ENCODE assay signal across 12 cellular contexts in the genomic region with DNA sequence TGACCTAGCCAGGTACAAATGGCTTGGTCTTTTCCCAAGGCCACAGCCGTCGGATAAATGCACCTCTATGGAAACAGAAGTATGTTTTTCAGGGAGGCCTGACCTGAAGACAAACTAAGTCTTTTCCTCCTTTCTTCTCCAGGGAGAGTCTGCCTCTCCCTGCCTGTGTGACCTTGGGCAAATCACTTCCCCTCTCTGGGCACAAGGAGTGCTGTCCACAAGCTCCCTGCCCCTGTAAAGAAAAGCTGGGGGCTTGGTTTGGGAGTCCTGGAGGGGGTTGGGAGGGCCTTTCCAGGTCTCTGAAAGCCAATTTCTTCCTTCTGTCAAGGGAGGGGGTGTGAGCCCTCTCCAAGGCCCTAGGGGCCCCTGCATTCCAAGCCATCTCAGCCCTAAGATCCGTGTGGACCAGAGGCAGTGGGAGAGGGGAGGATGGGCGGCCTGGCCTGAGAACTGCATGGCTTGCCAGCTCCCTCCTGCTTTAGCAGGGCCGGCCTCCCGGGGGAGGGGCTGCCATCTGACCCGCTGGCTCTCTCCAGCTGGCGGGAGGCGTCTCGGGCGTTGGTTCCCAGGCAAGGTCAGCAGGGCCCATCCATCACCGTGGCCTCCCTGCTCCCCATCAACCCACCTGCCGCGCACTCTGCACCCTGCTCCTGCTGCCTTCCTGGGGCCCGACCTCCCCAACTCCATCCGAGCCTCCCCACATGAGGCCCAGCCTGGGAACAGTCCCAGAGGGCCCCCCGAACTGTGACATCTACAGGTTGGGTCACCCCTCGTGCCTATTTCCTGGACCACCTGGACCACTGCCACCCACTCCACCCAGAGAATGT.
DNase-seq lines count a peak whose midpoint lies in the region; ATAC-seq, FAIRE-seq and TF ChIP-seq lines count a peak whose summit lies in the region.
"Had no signal": no experiment of that assay in that cellular context is flagged by ENCODE, and none has a peak within 500 bp of the region (broad histone marks: within the 10 kb centered on the region; RNA-seq: fewer than 3 reads in every experiment).

No MANE protein-coding gene starts in this region.

- TF ChIP-seq EP300 in H1 (IDR thresholded peaks at IDR 0.05; ENCODE audit: borderline replicate concordance in 1 of 2, low read depth in 2 of 2, low read length in 2 of 2) = no peak

- POLR2A ChIA-PET in H1 (lab: Charles Lee; ENCODE audit: partially characterized antibody) = interaction anchor here (0.7 kb wide), 1 partner anchor 33 kb away, joined by 3 read pairs; no protein-coding TSS in a partner anchor

- no peak overlapping the region for H3K9ac ChIP-seq in H1 (replicated peaks in 1 of 4; ENCODE audit: extremely low read depth in 1 of 4, low read depth in 3 of 4, low read length in 3 of 4)

- no peaks in the 10 kb centered on the region for H3K36me3 ChIP-seq in H1 (ENCODE audit: control insufficient read depth in 2 of 4, insufficient read depth in 4 of 4, low read length in 3 of 4)

- no peaks in the 10 kb centered on the region for H3K9me3 Mint-ChIP-seq in stimulated activated effector memory CD8-positive, alpha-beta T cell treated with anti-CD3 and anti-CD28 coated beads, Interleukin-12 subunit alpha, Interleukin-12 subunit beta, amount 100 ng/mL, for 72 hours

- peak in 1 of 2 experiments; percentile 10; a peak in 1 of 4 replicates for TF ChIP-seq RAD21 in H1 (IDR thresholded peaks at IDR 0.05 in 1 of 2, conservative IDR thresholded peaks at IDR 0.05 in 1 of 2; ENCODE audit: low read depth in 2 of 2, low read length in 2 of 2)

- TF ChIP-seq CTCF in H1 (IDR thresholded peaks at IDR 0.05; ENCODE audit: control extremely low read depth in 1 of 3, insufficient read depth in 1 of 3, low read depth in 1 of 3, low read length in 3 of 3) = no peak

- H2AFZ ChIP-seq in H1 (ENCODE audit: low read length) = no peak overlapping the region

- no peak for TF ChIP-seq POLR2A in H1 (IDR thresholded peaks at IDR 0.05; ENCODE audit: control extremely low read depth in 1 of 2, low read depth in 2 of 2, low read length in 2 of 2)

- no peak overlapping the region for H4K5ac ChIP-seq in H1 (ENCODE audit: insufficient read length, low read depth, low read length)

- H3K23ac ChIP-seq in H1 (ENCODE audit: insufficient read length) = no peak overlapping the region

- ATAC-seq in stimulated activated effector memory CD8-positive, alpha-beta T cell treated with anti-CD3 and anti-CD28 coated beads, Interleukin-12 subunit alpha, Interleukin-12 subunit beta, amount 100 ng/mL, for 72 hours = no peak
- ATAC-seq: T-helper 17 cell had no signal

- H2BK15ac ChIP-seq in H1 (ENCODE audit: low read length) = 0 out of 2 replicates have a peak overlapping the region, but pooled peaks have one; percentile 81

- no peaks in the 10 kb centered on the region for H3K79me2 ChIP-seq in H1 (ENCODE audit: control insufficient read depth in 1 of 2, insufficient read depth in 2 of 2, low read length in 2 of 2)

- no peak overlapping the region for H3K14ac ChIP-seq in H1 (ENCODE audit: insufficient read length)

- peak overlapping the region; percentile 71 for H3K18ac ChIP-seq in H1 (ENCODE audit: extremely low read depth, low read length)

- no peak overlapping the region for H2AK5ac ChIP-seq in H1 (ENCODE audit: low read depth, low read length)

- 0 out of 2 replicates have a peak, but pooled peaks cover 2% of the 10 kb centered on the region for H3K23me2 ChIP-seq in H1 (ENCODE audit: low read depth, low read length)

- no peak overlapping the region for H3K4me3 ChIP-seq in H1 (ENCODE audit: extremely low read depth in 1 of 4, insufficient read depth in 2 of 4, low read depth in 3 of 4, low read length in 4 of 4)

- H3K4me2 ChIP-seq in H1 (ENCODE audit: insufficient read depth in 1 of 2, low read depth in 2 of 2, low read length in 2 of 2) = peak overlapping the region in 1 of 2 experiments; percentile 32; a peak in 1 of 4 replicates

- no peak overlapping the region for H2BK120ac ChIP-seq in H1 (replicated peaks; ENCODE audit: low read depth, low read length)

- no peak for FAIRE-seq in H1 (lab: Jason Lieb, UNC)

- H3K4ac ChIP-seq in H1 (replicated peaks; ENCODE audit: insufficient read length, low read depth, low read length) = peak overlapping the region; percentile 5

- no peaks in the 10 kb centered on the region for H3K36me3 Mint-ChIP-seq in stimulated activated effector memory CD8-positive, alpha-beta T cell treated with anti-CD3 and anti-CD28 coated beads, Interleukin-12 subunit alpha, Interleukin-12 subunit beta, amount 100 ng/mL, for 72 hours

- peak; percentile 56 for DNase-seq in SK-N-DZ (ENCODE audit: low spot score)
- peak in 1 of 2 experiments; percentile 78 for DNase-seq in H1 (ENCODE audit: low read depth in 1 of 2, low spot score in 2 of 2)
- peak; percentile 62 for DNase-seq in medulla oblongata (ENCODE audit: extremely low spot score)
- DNase-seq in stimulated activated effector memory CD8-positive, alpha-beta T cell treated with anti-CD3 and anti-CD28 coated beads, Interleukin-12 subunit alpha, Interleukin-12 subunit beta, amount 100 ng/mL, for 72 hours (ENCODE audit: low spot score in 2 of 2) = no peak
- DNase-seq in OCI-M2 (lab: John Stamatoyannopoulos, UW; ENCODE audit: unreplicated experiment) = no peak
- DNase-seq in NCI-H1105 (lab: John Stamatoyannopoulos, UW) = no peak
- DNase-seq in activated gamma-delta T cell (lab: John Stamatoyannopoulos, UW) = no peak
- no peak for DNase-seq in NCI-H2029 treated with DMSO at 0.1 percent for 48 hours (lab: John Stamatoyannopoulos, UW)
- DNase-seq: activated T-cell treated with anti-CD3 and anti-CD28 coated beads for 4 hours, dermis blood vessel endothelial cell, NCI-H1417, T-helper 17 cell had no signal

- no peaks in the 10 kb centered on the region for H3K9me3 ChIP-seq in H1 (ENCODE audit: insufficient read depth in 2 of 2, low read depth in 1 of 2, low read length in 1 of 2)

- H2BK5ac ChIP-seq in H1 (ENCODE audit: low read depth, low read length) = no peak overlapping the region

- no peak overlapping the region for H3K56ac ChIP-seq in H1 (replicated peaks; ENCODE audit: insufficient read length, low read depth, low read length)

- no peak overlapping the region for H3K27ac ChIP-seq in H1 (ENCODE audit: low read depth, low read length)

- H3K27ac Mint-ChIP-seq in stimulated activated effector memory CD8-positive, alpha-beta T cell treated with anti-CD3 and anti-CD28 coated beads, Interleukin-12 subunit alpha, Interleukin-12 subunit beta, amount 100 ng/mL, for 72 hours = peak overlapping the region; percentile 90

- peak overlapping the region; percentile 98 for H2BK20ac ChIP-seq in H1 (ENCODE audit: low read length)

- no peak overlapping the region for H3K4me3 Mint-ChIP-seq in stimulated activated effector memory CD8-positive, alpha-beta T cell treated with anti-CD3 and anti-CD28 coated beads, Interleukin-12 subunit alpha, Interleukin-12 subunit beta, amount 100 ng/mL, for 72 hours
- H3K4me3 Mint-ChIP-seq: T-helper 17 cell had no signal

- H3K27me3 ChIP-seq in H1 (replicated peaks in 1 of 4; ENCODE audit: control insufficient read depth in 3 of 4, extremely low read depth in 1 of 4, insufficient read depth in 3 of 4, low read length in 3 of 4) = no peaks in the 10 kb centered on the region

- no peaks in the 10 kb centered on the region for H3K79me1 ChIP-seq in H1 (ENCODE audit: low read depth, low read length)

- peaks cover 42% of the 10 kb centered on the region for H3K4me1 Mint-ChIP-seq in stimulated activated effector memory CD8-positive, alpha-beta T cell treated with anti-CD3 and anti-CD28 coated beads, Interleukin-12 subunit alpha, Interleukin-12 subunit beta, amount 100 ng/mL, for 72 hours

- H4K91ac ChIP-seq in H1 (replicated peaks; ENCODE audit: insufficient read length, low read length) = peak overlapping the region; percentile 25

- CTCF ChIA-PET in H1 (lab: Charles Lee; ENCODE audit: partially characterized antibody) = interaction anchor here (0.6 to 1.7 kb wide), 5 partner anchors 28 to 214 kb away, joined by 3 read pairs; no protein-coding TSS in a partner anchor

- no peaks in the 10 kb centered on the region for H4K20me1 ChIP-seq in H1 (replicated peaks in 1 of 2; ENCODE audit: control insufficient read depth in 1 of 2, insufficient read depth in 2 of 2, low read length in 2 of 2)

- H3K4me1 ChIP-seq in H1 (replicated peaks in 1 of 4; ENCODE audit: control insufficient read depth in 3 of 4, insufficient read depth in 4 of 4, low read length in 3 of 4) = peaks cover 0 to 26% (median 15%) of the 10 kb centered on the region in 4 experiments; a peak in 6 of 7 replicates

- 57% methylated on average over 18 of the region's 18 CpGs; no CpG with 5 or more reads in 1 of the 2 experiments for WGBS in H1 (ENCODE audit: extremely low coverage in 1 of 2, insufficient coverage in 1 of 2, insufficient read length in 1 of 2, insufficient replicate concordance in 2 of 2, low coverage in 1 of 2, low lambda C conversion rate in 2 of 2, missing lambda C conversion rate in 1 of 2), 2 experiments

- peak overlapping the region; percentile 50; the same call in 1 of the 2 replicates for H2BK12ac ChIP-seq in H1 (ENCODE audit: low read depth, low read length)

- no peak overlapping the region; the same call in none of the 2 replicates for H4K8ac ChIP-seq in H1 (ENCODE audit: extremely low read depth, insufficient read depth, low read length)

TF ChIP-seq in H1, 55 proteins besides CTCF, POLR2A, EP300 and RAD21 (continues in another document):
- TF ChIP-seq RFX5 (IDR thresholded peaks at IDR 0.05; ENCODE audit: borderline replicate concordance, low read depth, low read length) (no peak), SUZ12 (IDR thresholded peaks at IDR 0.05; ENCODE audit: low read length) (no peak), KDM1A (IDR thresholded peaks at IDR 0.05; ENCODE audit: borderline replicate concordance, low read length) (peak; percentile 60; the same call in 1 of the 2 replicates), TEAD4 (IDR thresholded peaks at IDR 0.05; ENCODE audit: low read depth, low read length) (peak; percentile 77), JUN (IDR thresholded peaks at IDR 0.05; ENCODE audit: low read depth, low read length) (no peak), KDM5A (IDR thresholded peaks at IDR 0.05; ENCODE audit: low read length) (no peak), BCL11A (IDR thresholded peaks at IDR 0.05; ENCODE audit: low read depth in 2 of 2, low read length in 2 of 2) (no peak), EZH2 (IDR thresholded peaks at IDR 0.05; ENCODE audit: low read depth, low read length, severe bottlenecking) (no peak)

Comparison
In these comparisons a context has a peak if more than half of its experiments do, and no peak if none do; other contexts are left out.
1. DNase-seq: peak in SK-N-DZ (single experiment) and medulla oblongata (single experiment); none in stimulated activated effector memory CD8-positive, alpha-beta T cell treated with anti-CD3 and anti-CD28 coated beads, Interleukin-12 subunit alpha, Interleukin-12 subunit beta, amount 100 ng/mL, for 72 hours (0 of 2), OCI-M2 (single experiment), NCI-H1105 (single experiment), activated gamma-delta T cell (single experiment) and NCI-H2029 treated with DMSO at 0.1 percent for 48 hours (single experiment).